In the genomic region with DNA sequence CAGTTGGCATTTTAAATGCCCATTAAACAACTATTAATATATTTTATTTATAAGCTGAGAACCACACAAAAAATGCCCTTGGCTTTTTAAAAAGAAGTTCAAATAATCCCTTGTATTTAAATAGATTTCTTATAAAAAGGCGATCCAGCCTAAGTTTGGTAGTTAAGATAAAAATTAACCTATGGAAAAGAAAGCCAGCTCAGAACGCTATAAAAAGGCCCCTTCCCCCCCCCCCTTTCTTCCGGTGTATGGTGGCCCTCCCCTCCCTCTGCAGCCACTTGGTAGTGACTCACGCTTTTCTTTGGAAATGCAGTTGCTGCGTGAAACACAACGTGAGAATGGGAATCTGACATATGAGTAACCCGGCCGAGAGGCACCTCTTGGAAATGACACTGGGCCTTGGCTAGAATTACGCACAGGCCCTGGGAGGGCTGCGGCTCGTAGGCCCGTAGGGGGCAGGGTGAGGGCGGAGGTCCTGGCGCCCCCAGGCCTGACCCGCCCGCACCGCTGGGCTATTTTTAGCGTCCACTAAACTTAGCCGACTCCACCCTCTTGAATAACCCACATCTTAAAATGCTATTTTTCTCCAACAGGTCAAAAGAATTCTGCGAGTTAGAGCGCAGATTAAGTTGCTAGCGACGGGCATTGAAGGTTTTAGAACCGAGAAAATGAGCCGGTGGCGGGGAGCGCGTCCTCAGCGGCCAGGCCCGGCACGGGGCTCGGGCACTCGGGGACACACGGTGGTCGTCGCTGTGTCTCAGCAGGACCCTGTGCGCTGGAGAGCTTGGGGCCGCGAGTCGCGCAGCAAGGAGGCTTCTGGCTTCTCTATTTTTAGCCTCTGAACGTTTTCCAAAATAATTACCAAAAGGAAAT, we compare ENCODE assay signal across 8 cellular contexts.
DNase-seq lines count a peak whose midpoint lies in the region; ATAC-seq and TF ChIP-seq lines count a peak whose summit lies in the region.

No MANE protein-coding gene starts in this region.

- no peak for TF ChIP-seq CTCF in mesothelial cell of epicardium (IDR thresholded peaks at IDR 0.05; ENCODE audit: unreplicated experiment)

- H3K4me3 Mint-ChIP-seq in mesothelial cell of epicardium: peak overlapping the region; percentile 75

- H3K36me3 Mint-ChIP-seq in mesothelial cell of epicardium: no peaks in the 10 kb centered on the region

- peaks cover 41% of the 10 kb centered on the region for H3K4me1 Mint-ChIP-seq in mesothelial cell of epicardium

- ATAC-seq in GM18499 (IDR thresholded peaks at IDR 0.05; ENCODE audit: insufficient read depth, unreplicated experiment) (peak; percentile 15), HG03045 (IDR thresholded peaks at IDR 0.05; ENCODE audit: unreplicated experiment) (peak; percentile 20)

- H3K9me3 Mint-ChIP-seq in mesothelial cell of epicardium: peaks cover 8% of the 10 kb centered on the region

- H3K27me3 Mint-ChIP-seq in mesothelial cell of epicardium (ENCODE audit: low read depth): no peaks in the 10 kb centered on the region

- DNase-seq in NCI-H748 treated with DMSO at 0.1 percent for 48 hours (lab: John Stamatoyannopoulos, UW): peak; percentile 37
- DNase-seq in activated CD8-positive, alpha-beta memory T cell treated with anti-CD3 and anti-CD28 coated beads for 48 hours (ENCODE audit: low read depth in 2 of 3, low spot score in 2 of 3): peak in 2 of 3 experiments; percentile 70 to 76
- DNase-seq in epidermal melanocyte (ENCODE audit: insufficient read length, low spot score): peak; percentile 67
- DNase-seq in mesothelial cell of epicardium (ENCODE audit: low spot score in 2 of 2, unreplicated experiment in 2 of 2): peak in 1 of 2 experiments; percentile 57
- DNase-seq in stimulated activated CD8-positive, alpha-beta memory T cell treated with anti-CD3 and anti-CD28 coated beads, Interleukin-15, amount 100 ng/mL, for 1 hour (ENCODE audit: low read depth): peak; percentile 32
- DNase-seq in NCI-H2081 treated with DMSO at 0.1 percent for 48 hours (lab: John Stamatoyannopoulos, UW): no peak

- H3K27ac Mint-ChIP-seq in mesothelial cell of epicardium: peak overlapping the region; percentile 95
